1 cellular context compared by ENCODE assay signal in the genomic region with DNA sequence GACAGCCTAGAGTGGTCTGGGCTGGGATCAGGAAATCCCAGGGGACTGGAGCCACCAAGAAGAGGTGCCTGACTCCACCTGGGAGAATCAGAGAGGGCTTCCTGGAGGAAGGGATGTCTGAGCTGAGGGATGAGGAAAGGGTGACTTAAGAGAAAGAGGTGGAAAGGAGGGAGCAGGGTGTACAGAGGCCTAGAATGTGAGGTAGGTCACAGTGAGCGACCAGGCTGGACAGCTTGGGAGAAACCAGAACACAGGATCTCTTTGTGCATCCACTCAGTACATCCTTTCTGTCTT.
TF ChIP-seq lines count a peak whose summit lies in the region.

No MANE protein-coding gene starts in this region.

TF ChIP-seq in GM12878, 131 proteins besides CTCF, POLR2A, EP300 and RAD21:
- TF ChIP-seq ZSCAN29 (IDR thresholded peaks at IDR 0.05), result no peak
- TF ChIP-seq STAT1 (conservative IDR thresholded peaks at IDR 0.05), result no peak
- peak; percentile 40 for TF ChIP-seq MEF2B (IDR thresholded peaks at IDR 0.05; ENCODE audit: partially characterized antibody, poor library complexity, severe bottlenecking)
